ENCODE assay signal across 18 cellular contexts in genomic region chr1:12587981-12588620, GRCh38. TPM values are rescaled to one million over a fixed set of nuclear protein-coding genes. Genes with fewer than 3 reads are reported as not detected.
DNase-seq lines count a peak whose midpoint lies in the region; ATAC-seq, FAIRE-seq and TF ChIP-seq lines count a peak whose summit lies in the region.
"Had no signal": no experiment of that assay in that cellular context is flagged by ENCODE, and none has a peak within 500 bp of the region (broad histone marks: within the 10 kb centered on the region; RNA-seq: fewer than 3 reads in every experiment).

No MANE protein-coding gene starts in this region.

- no peaks in the 10 kb centered on the region for H3K9me3 ChIP-seq in small intestine (ENCODE audit: control insufficient read depth, low read depth)
- H3K9me3 ChIP-seq: pancreas, upper lobe of right lung had no signal

- H4K8ac ChIP-seq in mesendoderm (ENCODE audit: low read depth, low read length), result no peak overlapping the region

- peak; percentile 92 to 94 for ATAC-seq in activated CD4-positive, CD25-positive, alpha-beta regulatory T cell treated with anti-CD3 and anti-CD28 coated beads, Interleukin-2, amount 50 U/mL, for 24 hours
- ATAC-seq: pancreas, upper lobe of right lung had no signal

- no peak for FAIRE-seq in small intestine (lab: Jason Lieb, UNC)
- FAIRE-seq: A204.1, pancreas had no signal

- no CpG with 5 or more reads among the region's 7 CpGs for WGBS in mesendoderm (ENCODE audit: extremely low coverage, insufficient coverage, low lambda C conversion rate)
- 83 to 93% (median 91%) methylated on average over 7 of the region's 7 CpGs for WGBS in small intestine, 3 donors

- peaks cover 33% of the 10 kb centered on the region for H3K36me3 Mint-ChIP-seq in stimulated activated naive CD8-positive, alpha-beta T cell treated with anti-CD3 and anti-CD28 coated beads, Interleukin-15, Interleukin-2, amounts not matched to agents 100 ng/mL and 50 ng/mL, for 24 hours (ENCODE audit: low read depth)

- H3K27me3 ChIP-seq in mesendoderm (ENCODE audit: insufficient read depth, low read length, poor library complexity) (no peaks in the 10 kb centered on the region), small intestine (ENCODE audit: control insufficient read depth in 2 of 2, insufficient read depth in 2 of 2, low read length in 2 of 2) (no peaks in the 10 kb centered on the region)
- H3K27me3 ChIP-seq: pancreas, upper lobe of right lung had no signal

- H3K23ac ChIP-seq in mesendoderm (ENCODE audit: low read length), result no peak overlapping the region

- H3K4me1 ChIP-seq in mesendoderm (ENCODE audit: control insufficient read depth, low read depth, low read length) (no peaks in the 10 kb centered on the region), small intestine (ENCODE audit: control insufficient read depth in 2 of 2, insufficient read depth in 1 of 2, low read depth in 1 of 2, low read length in 1 of 2) (no peaks in the 10 kb centered on the region)
- H3K4me1 ChIP-seq: pancreas had no signal

- no peak overlapping the region for H3K18ac ChIP-seq in mesendoderm (ENCODE audit: low read length)

- H2AK5ac ChIP-seq in mesendoderm (ENCODE audit: low read length), result no peak overlapping the region

- H3K4ac ChIP-seq in mesendoderm (ENCODE audit: low read depth, low read length), result no peak overlapping the region

- no peak overlapping the region for H3K9ac ChIP-seq in mesendoderm (ENCODE audit: low read length)

- H3K79me2 ChIP-seq in mesendoderm (ENCODE audit: control insufficient read depth, insufficient read depth, low read length), result no peaks in the 10 kb centered on the region

- no peaks in the 10 kb centered on the region for H3K9me3 Mint-ChIP-seq in stimulated activated naive CD8-positive, alpha-beta T cell treated with anti-CD3 and anti-CD28 coated beads, Interleukin-15, Interleukin-2, amounts not matched to agents 100 ng/mL and 50 ng/mL, for 24 hours
- H3K9me3 Mint-ChIP-seq: activated CD4-positive, alpha-beta T cell treated with anti-CD3 and anti-CD28 coated beads, Interleukin-2, amount 10 ng/mL, durations not matched to agents 7 days and 5 days had no signal

- H3K4me3 Mint-ChIP-seq in stimulated activated naive CD8-positive, alpha-beta T cell treated with anti-CD3 and anti-CD28 coated beads, Interleukin-15, Interleukin-2, amounts not matched to agents 100 ng/mL and 50 ng/mL, for 24 hours, result no peak overlapping the region
- H3K4me3 Mint-ChIP-seq: activated CD4-positive, alpha-beta T cell treated with anti-CD3 and anti-CD28 coated beads, Interleukin-2, amount 10 ng/mL, durations not matched to agents 7 days and 5 days had no signal

- H2BK120ac ChIP-seq in mesendoderm (ENCODE audit: low read depth, low read length), result no peak overlapping the region

- H3K4me3 ChIP-seq in epithelial cell of esophagus (ENCODE audit: low read length) (no peak overlapping the region), mesendoderm (ENCODE audit: low read length) (no peak overlapping the region), small intestine (ENCODE audit: low read depth in 1 of 2, low read length in 2 of 2) (no peak overlapping the region)
- H3K4me3 ChIP-seq: pancreas, upper lobe of right lung had no signal

- H2BK15ac ChIP-seq in mesendoderm (replicated peaks; ENCODE audit: low read depth), result no peak overlapping the region

- H3K27me3 Mint-ChIP-seq in stimulated activated naive CD8-positive, alpha-beta T cell treated with anti-CD3 and anti-CD28 coated beads, Interleukin-15, Interleukin-2, amounts not matched to agents 100 ng/mL and 50 ng/mL, for 24 hours, result no peaks in the 10 kb centered on the region
- H3K27me3 Mint-ChIP-seq: activated CD4-positive, alpha-beta T cell treated with anti-CD3 and anti-CD28 coated beads, Interleukin-2, amount 10 ng/mL, durations not matched to agents 7 days and 5 days had no signal

- H3K36me3 ChIP-seq in mesendoderm (ENCODE audit: control insufficient read depth, insufficient read depth, low read length), result no peaks in the 10 kb centered on the region
- no peaks in the 10 kb centered on the region for H3K36me3 ChIP-seq in small intestine (ENCODE audit: control insufficient read depth in 2 of 2, insufficient read depth in 2 of 2, low read length in 2 of 2)
- H3K36me3 ChIP-seq: upper lobe of right lung had no signal

- TF ChIP-seq CTCF in epithelial cell of esophagus (IDR thresholded peaks at IDR 0.05; ENCODE audit: insufficient read depth, low read depth, low read length, missing control alignments), result no peak

- H3K4me2 ChIP-seq in mesendoderm (ENCODE audit: low read length), result no peak overlapping the region

- H3K27ac ChIP-seq in mesendoderm (ENCODE audit: low read depth, low read length) (no peak overlapping the region), small intestine (ENCODE audit: low read depth in 1 of 2, low read length in 1 of 2) (no peak overlapping the region)
- H3K27ac ChIP-seq: pancreas, upper lobe of right lung had no signal

- H3K56ac ChIP-seq in mesendoderm (ENCODE audit: low read length), result no peak overlapping the region

- peak overlapping the region; percentile 15 for H3K27ac Mint-ChIP-seq in stimulated activated naive CD8-positive, alpha-beta T cell treated with anti-CD3 and anti-CD28 coated beads, Interleukin-15, Interleukin-2, amounts not matched to agents 100 ng/mL and 50 ng/mL, for 24 hours
- H3K27ac Mint-ChIP-seq: activated CD4-positive, alpha-beta T cell treated with anti-CD3 and anti-CD28 coated beads, Interleukin-2, amount 10 ng/mL, durations not matched to agents 7 days and 5 days had no signal

- DNase-seq in activated CD4-positive, CD25-positive, alpha-beta regulatory T cell treated with anti-CD3 and anti-CD28 coated beads, Interleukin-2, amount 50 U/mL, for 72 hours, result no peak
- DNase-seq in RPMI7951 (ENCODE audit: low read depth) (peak; percentile 58), epithelial cell of esophagus (ENCODE audit: low read depth) (peak; percentile 76), NCI-H1930 (lab: John Stamatoyannopoulos, UW) (no peak), mesendoderm (no peak), small intestine (no peak)
- DNase-seq: activated CD4-positive, alpha-beta T cell treated with anti-CD3 and anti-CD28 coated beads, Interleukin-2, amount 10 ng/mL, durations not matched to agents 7 days and 5 days; activated gamma-delta T cell treated with Interleukin-2 at 50 U/mL for 16 hours; DMS 273 treated with DMSO at 0.1 percent for 48 hours; Kasumi-1; NCI-H187 treated with DMSO at 0.1 percent for 48 hours; stimulated activated CD4-positive, alpha-beta T cell treated with anti-CD3 and anti-CD28 coated beads, Interleukin-12 subunit alpha, Interleukin-12 subunit beta, amount 100 ng/mL, for 4 hours; upper lobe of right lung had no signal

- no peak overlapping the region for H2BK5ac ChIP-seq in mesendoderm (ENCODE audit: low read length)

- no peak overlapping the region for H4K5ac ChIP-seq in mesendoderm (ENCODE audit: low read length)

- peaks cover 16% of the 10 kb centered on the region for H3K4me1 Mint-ChIP-seq in stimulated activated naive CD8-positive, alpha-beta T cell treated with anti-CD3 and anti-CD28 coated beads, Interleukin-15, Interleukin-2, amounts not matched to agents 100 ng/mL and 50 ng/mL, for 24 hours (ENCODE audit: low read depth)
- H3K4me1 Mint-ChIP-seq: activated CD4-positive, alpha-beta T cell treated with anti-CD3 and anti-CD28 coated beads, Interleukin-2, amount 10 ng/mL, durations not matched to agents 7 days and 5 days had no signal

- no peaks in the 10 kb centered on the region for H3K79me1 ChIP-seq in mesendoderm (ENCODE audit: low read length)

RNA-seq across cellular contexts. Expression of gene DHRS3, which starts 29.9 kb away (rescaled TPM):
- total RNA-seq in RPMI7951 (2014; rRNA removed; shearing (Covaris generic)), result 22.5 and 28.8 TPM in 2 replicates
- 2.5 TPM for polyA plus RNA-seq in mesendoderm (2013, experiment 1 of 2)
- 2.8 TPM for polyA plus RNA-seq in mesendoderm (2013, experiment 2 of 2)
- polyA plus RNA-seq in small intestine, result 10 to 100 TPM; 56.0 to 87.0 (median 71.1) TPM

RNA-seq across cellular contexts. Expression of gene AADACL4, which starts 55.8 kb away (rescaled TPM):
- not detected in 2 replicates for total RNA-seq in RPMI7951 (2014; rRNA removed; shearing (Covaris generic))
- not detected for polyA plus RNA-seq in mesendoderm (2013, experiment 1 of 2)
- polyA plus RNA-seq in mesendoderm (2013, experiment 2 of 2), result not detected
- not detected for polyA plus RNA-seq in small intestine
- total RNA-seq: activated CD4-positive, alpha-beta T cell treated with anti-CD3 and anti-CD28 coated beads, Interleukin-2, amount 10 ng/mL, durations not matched to agents 7 days and 5 days; pancreas; upper lobe of right lung had no signal
- polyA plus RNA-seq: esophagus, pancreas had no signal

Comparison
In these comparisons a context has a peak if more than half of its experiments do, and no peak if none do; other contexts are left out.
1. DNase-seq: peak in RPMI7951 (single experiment) and epithelial cell of esophagus (single experiment); none in activated CD4-positive, CD25-positive, alpha-beta regulatory T cell treated with anti-CD3 and anti-CD28 coated beads, Interleukin-2, amount 50 U/mL, for 72 hours (single experiment), NCI-H1930 (0 of 2), mesendoderm (single experiment) and small intestine (single experiment).